ENCODE assay signal across 1 cellular context in the genomic region with DNA sequence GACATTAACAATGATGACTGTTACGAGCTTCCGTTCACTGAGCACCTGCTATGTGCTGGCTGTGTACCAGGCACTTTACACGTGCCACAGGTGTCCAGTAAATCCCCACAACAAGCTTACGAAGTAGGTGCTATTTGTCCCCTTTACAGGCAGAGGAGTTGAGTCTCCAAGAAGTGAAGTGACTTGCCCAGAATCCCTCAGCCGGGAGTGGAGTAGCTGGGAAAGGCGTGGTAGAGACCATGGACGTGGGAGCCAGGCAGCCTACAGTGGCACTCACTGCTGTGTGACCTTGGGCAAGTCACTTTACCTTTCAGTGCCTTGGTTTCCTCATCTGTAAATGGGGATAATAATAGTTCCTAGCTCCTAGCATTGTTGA.
TF ChIP-seq lines count a peak whose summit lies in the region.

No MANE protein-coding gene starts in this region.

TF ChIP-seq in A549, 52 proteins besides CTCF, POLR2A, EP300 and RAD21 (continued from another document):
- TF ChIP-seq MAFK (IDR thresholded peaks at IDR 0.05; ENCODE audit: partially characterized antibody), result no peak
- no peak for TF ChIP-seq POLR2AphosphoS2 (conservative IDR thresholded peaks at IDR 0.05; ENCODE audit: low read length)
- no peak for TF ChIP-seq EHF (CRISPR knock-in tag; IDR thresholded peaks at IDR 0.05)
- TF ChIP-seq, protein P1, sequence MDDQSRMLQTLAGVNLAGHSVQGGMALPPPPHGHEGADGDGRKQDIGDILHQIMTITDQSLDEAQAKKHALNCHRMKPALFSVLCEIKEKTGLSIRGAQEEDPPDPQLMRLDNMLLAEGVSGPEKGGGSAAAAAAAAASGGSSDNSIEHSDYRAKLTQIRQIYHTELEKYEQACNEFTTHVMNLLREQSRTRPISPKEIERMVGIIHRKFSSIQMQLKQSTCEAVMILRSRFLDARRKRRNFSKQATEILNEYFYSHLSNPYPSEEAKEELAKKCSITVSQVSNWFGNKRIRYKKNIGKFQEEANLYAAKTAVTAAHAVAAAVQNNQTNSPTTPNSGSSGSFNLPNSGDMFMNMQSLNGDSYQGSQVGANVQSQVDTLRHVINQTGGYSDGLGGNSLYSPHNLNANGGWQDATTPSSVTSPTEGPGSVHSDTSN (IDR thresholded peaks at IDR 0.05), result no peak
- TF ChIP-seq NR3C1 (IDR thresholded peaks at IDR 0.05), result no peak
